In the genomic region with DNA sequence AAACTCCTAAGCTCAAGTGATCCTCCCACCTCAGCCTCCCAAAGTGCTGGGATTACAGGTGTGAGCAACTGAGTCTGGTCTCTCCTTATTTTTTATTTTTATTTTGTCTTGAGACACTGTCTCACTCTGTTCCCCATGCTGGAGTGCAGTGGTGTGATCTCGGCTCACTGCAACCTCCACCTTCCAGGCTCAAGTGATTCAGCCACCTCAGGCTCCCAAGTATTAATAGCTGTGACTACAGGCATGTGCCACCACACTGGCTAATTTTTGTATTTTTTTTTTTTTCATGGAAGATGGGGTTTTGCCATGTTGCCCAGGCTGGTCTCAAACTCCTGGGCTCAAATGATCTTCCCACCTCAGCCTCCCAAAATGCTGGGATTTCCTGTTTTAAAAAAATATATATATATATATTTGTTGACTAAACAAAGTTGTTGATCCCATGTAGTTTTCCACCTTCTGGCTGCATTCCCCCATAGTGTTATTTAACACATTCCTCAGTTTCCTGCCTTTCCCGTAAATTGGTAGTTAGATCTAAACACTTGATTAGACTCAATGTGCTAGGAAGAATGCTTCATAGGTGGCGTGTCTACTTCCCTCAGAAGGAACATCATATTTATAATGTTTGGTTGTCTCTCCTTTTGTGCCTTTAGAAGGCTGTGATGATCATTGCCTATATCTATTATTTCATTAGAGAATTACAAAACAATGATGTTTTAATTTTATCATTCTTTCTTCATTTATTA, we compare ENCODE assay signal across 24 cellular contexts. TPM values are rescaled to one million over a fixed set of nuclear protein-coding genes. Genes with fewer than 3 reads are reported as not detected.
DNase-seq lines count a peak whose midpoint lies in the region; ATAC-seq and TF ChIP-seq lines count a peak whose summit lies in the region.
"Had no signal": no experiment of that assay in that cellular context is flagged by ENCODE, and none has a peak within 500 bp of the region (broad histone marks: within the 10 kb centered on the region; RNA-seq: fewer than 3 reads in every experiment).

No MANE protein-coding gene starts in this region.

- no peaks in the 10 kb centered on the region for H3K79me2 ChIP-seq in H9 (ENCODE audit: insufficient read depth, low read length)

- H3K4me2 ChIP-seq in H9 (ENCODE audit: insufficient read depth, insufficient read length, low read length): no peak overlapping the region

- H3K27me3 ChIP-seq in psoas muscle (ENCODE audit: insufficient read depth in 3 of 3, low read length in 2 of 3) (no peaks in the 10 kb centered on the region), transverse colon (no peaks in the 10 kb centered on the region), H9 (ENCODE audit: insufficient read depth, low read length) (no peaks in the 10 kb centered on the region)

- H3K36me3 ChIP-seq in psoas muscle (ENCODE audit: insufficient read depth in 1 of 2, low read depth in 1 of 2): no peaks in the 10 kb centered on the region
- no peaks in the 10 kb centered on the region for H3K36me3 ChIP-seq in transverse colon
- H3K36me3 ChIP-seq: HAP-1 had no signal

- H3K4me3 ChIP-seq in psoas muscle: no peak overlapping the region
- no peak overlapping the region for H3K4me3 ChIP-seq in transverse colon
- H3K4me3 ChIP-seq: GM12878, HAP-1 had no signal

- H2BK5ac ChIP-seq in H9 (ENCODE audit: insufficient read length, low read length): no peak overlapping the region

- in situ Hi-C loops in transverse colon (cut with MboI; ENCODE audit: low pct_ligation_motif_present in 1 of 4, low pct_unique_long_range_greater_than_20kb in 1 of 4, low sequenced_read_pairs in 3 of 4): no loop called here

- no peaks in the 10 kb centered on the region for H3K36me3 Mint-ChIP-seq in activated naive CD4-positive, alpha-beta T cell treated with anti-CD3 and anti-CD28 coated beads, Interleukin-2, amount 10 ng/mL, durations not matched to agents 7 days and 5 days
- no peaks in the 10 kb centered on the region; a peak in 1 of 7 replicates for H3K36me3 Mint-ChIP-seq in H9 (ENCODE audit: insufficient read depth in 1 of 3, low read depth in 3 of 3)

- no peak overlapping the region for H4K5ac ChIP-seq in H9 (ENCODE audit: insufficient read length, low read depth, low read length)

- DNase-seq in activated naive CD4-positive, alpha-beta T cell treated with anti-CD3 and anti-CD28 coated beads, Interleukin-2, amount 10 ng/mL, durations not matched to agents 7 days and 5 days: peak; percentile 4
- no peak for DNase-seq in activated naive CD4-positive, alpha-beta T cell treated with Interleukin-2 at 50 U/mL for 16 hours
- DNase-seq in dermis blood vessel endothelial cell: peak; percentile 71
- DNase-seq in psoas muscle: no peak
- no peak for DNase-seq in transverse colon
- DNase-seq in H9: no peak
- no peak for DNase-seq in stimulated activated CD4-positive, alpha-beta T cell treated with anti-CD3 and anti-CD28 coated beads, Interleukin-4, amount 100 ng/mL, for 4 hours
- DNase-seq in DMS 273 treated with DMSO at 0.1 percent for 48 hours (lab: John Stamatoyannopoulos, UW): no peak
- DNase-seq: COR-L47, DMS79, NCI-H1092 treated with DMSO at 0.1 percent for 48 hours, NCI-H1694, NCI-H2107, NCI-H446, NCI-H748 treated with DMSO at 0.1 percent for 48 hours had no signal

- no peak for TF ChIP-seq POLR2A in transverse colon (IDR thresholded peaks at IDR 0.05)

- peak overlapping the region; percentile 84 for H3K27ac ChIP-seq in psoas muscle
- peak overlapping the region; percentile 66 to 73 (median 70) for H3K27ac ChIP-seq in transverse colon
- no peak overlapping the region for H3K27ac ChIP-seq in H9 (ENCODE audit: insufficient read length, low read depth, low read length)
- H3K27ac ChIP-seq: KMS-11 had no signal

- no peak overlapping the region for H3K14ac ChIP-seq in H9 (ENCODE audit: insufficient read depth, low read length)

- H3K4me1 ChIP-seq in psoas muscle (no peaks in the 10 kb centered on the region), transverse colon (peaks cover 0 to 32% (median 14%) of the 10 kb centered on the region in 4 donors), H9 (ENCODE audit: insufficient read depth, low read length) (no peaks in the 10 kb centered on the region)
- H3K4me1 ChIP-seq: HAP-1 had no signal

- no peak overlapping the region for H3K4ac ChIP-seq in H9 (ENCODE audit: low read depth, low read length)

- no peak overlapping the region for H3K18ac ChIP-seq in H9 (ENCODE audit: insufficient read length, low read depth, low read length)

- WGBS in psoas muscle, 3 donors: 80 to 86% (median 83%) methylated on average over 3 of the region's 3 CpGs
- WGBS in transverse colon (ENCODE audit: low coverage in 1 of 2), 2 donors: 91 to 96% methylated on average over 3 of the region's 3 CpGs
- WGBS in H9 (ENCODE audit: extremely low coverage, insufficient read length, low lambda C conversion rate): no CpG with 5 or more reads among the region's 3 CpGs

- H3K9me3 Mint-ChIP-seq in activated naive CD4-positive, alpha-beta T cell treated with anti-CD3 and anti-CD28 coated beads, Interleukin-2, amount 10 ng/mL, durations not matched to agents 7 days and 5 days: peaks cover 5% of the 10 kb centered on the region
- H3K9me3 Mint-ChIP-seq in H9: peaks cover 7% of the 10 kb centered on the region in 2 experiments; a peak in 4 of 5 replicates

- H2BK12ac ChIP-seq in H9 (ENCODE audit: insufficient read length, low read depth, low read length): no peak overlapping the region

- no peak overlapping the region for H2BK15ac ChIP-seq in H9 (ENCODE audit: low read depth, low read length)

- no peak for TF ChIP-seq EP300 in transverse colon (IDR thresholded peaks at IDR 0.05; ENCODE audit: low read depth)

- H2AFZ ChIP-seq in H9 (ENCODE audit: low read length): no peak overlapping the region

- H3K79me1 ChIP-seq in H9 (ENCODE audit: insufficient read depth, low read depth, low read length, poor library complexity, severe bottlenecking): no peaks in the 10 kb centered on the region

- H4K20me1 ChIP-seq in H9 (ENCODE audit: control insufficient read depth, insufficient read depth, insufficient read length): no peaks in the 10 kb centered on the region

- TF ChIP-seq CTCF in psoas muscle (IDR thresholded peaks at IDR 0.05) (no peak), transverse colon (IDR thresholded peaks at IDR 0.05) (no peak), H9 (conservative IDR thresholded peaks at IDR 0.05) (no peak)

- intact Hi-C loops in psoas muscle (cut with DNase I) (no loop called here), transverse colon (cut with DNase I; ENCODE audit: low total_unique reads) (no loop called here)

- no peak overlapping the region for H4K91ac ChIP-seq in H9 (ENCODE audit: insufficient read length, low read depth, low read length)

- peaks cover 47% of the 10 kb centered on the region for H3K4me1 Mint-ChIP-seq in activated naive CD4-positive, alpha-beta T cell treated with anti-CD3 and anti-CD28 coated beads, Interleukin-2, amount 10 ng/mL, durations not matched to agents 7 days and 5 days
- peaks cover 5 to 6% of the 10 kb centered on the region in 2 experiments; a peak in 3 of 4 replicates for H3K4me1 Mint-ChIP-seq in H9

- no peaks in the 10 kb centered on the region for H3K23me2 ChIP-seq in H9 (ENCODE audit: insufficient read length, low read depth, low read length, poor library complexity, severe bottlenecking)

- no peak overlapping the region for H2BK120ac ChIP-seq in H9 (ENCODE audit: low read depth, low read length, poor library complexity, severe bottlenecking)

- H2AK5ac ChIP-seq in H9 (ENCODE audit: insufficient read length, low read length): no peak overlapping the region

- CTCF ChIA-PET in activated naive CD4-positive, alpha-beta T cell treated with anti-CD3 and anti-CD28 coated beads, Interleukin-2, amount 10 ng/mL, durations not matched to agents 7 days and 5 days (lab: Charles Lee): no interaction called here

- no peak overlapping the region for H3K27ac Mint-ChIP-seq in activated naive CD4-positive, alpha-beta T cell treated with anti-CD3 and anti-CD28 coated beads, Interleukin-2, amount 10 ng/mL, durations not matched to agents 7 days and 5 days
- no peak overlapping the region for H3K27ac Mint-ChIP-seq in H9

- H4K8ac ChIP-seq in H9 (replicated peaks; ENCODE audit: insufficient read length, low read depth, low read length): no peak overlapping the region

- no peak overlapping the region for H3K9ac ChIP-seq in H9 (ENCODE audit: extremely low read depth, insufficient read length, low read length)
- H3K9ac ChIP-seq: KMS-11 had no signal

- no peak overlapping the region for H2BK20ac ChIP-seq in H9 (ENCODE audit: low read depth, low read length, poor library complexity, severe bottlenecking)

- no peak overlapping the region for H3K56ac ChIP-seq in H9 (ENCODE audit: insufficient read length, low read depth, low read length)

- no peak for ATAC-seq in psoas muscle
- ATAC-seq: GM12878, HepG2, Panc1 had no signal

- no peak overlapping the region for H3K4me3 Mint-ChIP-seq in activated naive CD4-positive, alpha-beta T cell treated with anti-CD3 and anti-CD28 coated beads, Interleukin-2, amount 10 ng/mL, durations not matched to agents 7 days and 5 days
- H3K4me3 Mint-ChIP-seq in H9: no peak overlapping the region

- H3K9me3 ChIP-seq in psoas muscle: no peaks in the 10 kb centered on the region
- H3K9me3 ChIP-seq in transverse colon: no peaks in the 10 kb centered on the region
- no peaks in the 10 kb centered on the region for H3K9me3 ChIP-seq in H9 (ENCODE audit: control insufficient read depth, low read depth, low read length)
- H3K9me3 ChIP-seq: HAP-1 had no signal

- no peak overlapping the region for H3K23ac ChIP-seq in H9 (ENCODE audit: insufficient read length, low read depth, low read length)

- H3K27me3 Mint-ChIP-seq in activated naive CD4-positive, alpha-beta T cell treated with anti-CD3 and anti-CD28 coated beads, Interleukin-2, amount 10 ng/mL, durations not matched to agents 7 days and 5 days: peaks cover 25% of the 10 kb centered on the region
- no peaks in the 10 kb centered on the region for H3K27me3 Mint-ChIP-seq in H9 (ENCODE audit: low read depth)

- H3T11ph ChIP-seq in H9 (ENCODE audit: low read length): no peak overlapping the region

RNA-seq across cellular contexts. Expression of a gene that starts 38.8 kb away (rescaled TPM):
- total RNA-seq in dermis blood vessel endothelial cell: 80.8 and 98.6 TPM in 2 replicates
- total RNA-seq in psoas muscle: 10 to 100 TPM; 14.7 to 32.9 (median 21.4) TPM
- 10 to 100 TPM; 16.2 to 27.9 (median 16.7) TPM for polyA plus RNA-seq in psoas muscle
- total RNA-seq in transverse colon: 10 to 100 TPM in 1 of 4 donors, 1 to 10 TPM in 3; 5.1 to 11.5 (median 9.1) TPM
- 0.46 and 0.59 TPM in 2 replicates for total RNA-seq in H9 (2021)
- total RNA-seq: A172, G401, HepG2, MCF 10A had no signal
- polyA plus RNA-seq: CD14-positive monocyte had no signal

Comparison
In these comparisons a context has a peak if more than half of its experiments do, and no peak if none do; other contexts are left out.
1. DNase-seq: peak in activated naive CD4-positive, alpha-beta T cell treated with anti-CD3 and anti-CD28 coated beads, Interleukin-2, amount 10 ng/mL, durations not matched to agents 7 days and 5 days (single experiment) and dermis blood vessel endothelial cell (single experiment); none in activated naive CD4-positive, alpha-beta T cell treated with Interleukin-2 at 50 U/mL for 16 hours (single experiment), psoas muscle (0 of 2), transverse colon (single experiment), H9 (single experiment), stimulated activated CD4-positive, alpha-beta T cell treated with anti-CD3 and anti-CD28 coated beads, Interleukin-4, amount 100 ng/mL, for 4 hours (0 of 2) and DMS 273 treated with DMSO at 0.1 percent for 48 hours (single experiment).